Comparison of ENCODE assay signal across 9 cellular contexts in the genomic region with DNA sequence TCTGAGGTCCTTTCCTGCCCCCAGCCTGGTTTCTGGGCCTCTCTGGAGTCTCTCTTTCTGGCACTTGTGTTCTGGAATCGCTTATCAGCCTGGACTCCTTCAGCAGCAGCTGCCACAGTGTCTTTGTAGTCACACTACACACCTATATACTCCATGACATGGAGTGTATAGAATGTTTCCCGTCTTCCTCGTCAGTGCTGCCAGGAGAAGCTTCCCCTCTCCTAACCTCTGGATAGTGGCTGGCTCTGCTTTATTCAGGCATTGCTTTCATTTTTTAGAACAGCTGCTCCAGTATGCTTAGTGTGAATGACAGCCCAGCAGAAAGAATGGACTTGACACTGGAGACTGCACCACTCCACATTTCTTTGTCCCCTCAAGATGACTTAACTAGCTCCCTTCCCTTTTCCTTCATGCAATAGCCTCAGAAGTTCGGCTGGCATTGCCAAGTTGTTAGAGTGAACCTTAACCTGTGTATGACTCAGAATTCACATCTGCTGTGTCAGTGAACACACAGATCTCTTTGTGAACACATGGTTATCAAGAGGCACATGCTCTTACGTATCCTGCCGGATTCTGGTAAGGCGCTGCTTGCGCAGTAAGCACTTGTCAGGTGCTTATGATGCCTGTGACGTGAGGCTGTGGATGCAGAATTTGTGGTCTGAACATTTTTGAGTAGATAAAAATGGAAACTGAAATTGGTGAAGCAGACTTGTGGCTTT.
DNase-seq lines count a peak whose midpoint lies in the region; ATAC-seq and TF ChIP-seq lines count a peak whose summit lies in the region.
"Had no signal": no experiment of that assay in that cellular context is flagged by ENCODE, and none has a peak within 500 bp of the region (broad histone marks: within the 10 kb centered on the region; RNA-seq: fewer than 3 reads in every experiment).

No MANE protein-coding gene starts in this region.

- peaks cover 5% of the 10 kb centered on the region for H3K4me1 ChIP-seq in osteoblast (ENCODE audit: insufficient read depth, low read length)

- no peaks in the 10 kb centered on the region for H3K9me3 ChIP-seq in osteoblast (ENCODE audit: low read depth, low read length)
- H3K9me3 ChIP-seq: SJSA1 had no signal

- H3K27me3 ChIP-seq in osteoblast (ENCODE audit: insufficient read depth, low read length), result peaks cover 15% of the 10 kb centered on the region
- H3K27me3 ChIP-seq: SJSA1 had no signal

- peak; percentile 48 for DNase-seq in DMS79 treated with DMSO at 0.1 percent for 48 hours (lab: John Stamatoyannopoulos, UW)
- DNase-seq in NCI-H524 treated with DMSO at 0.1 percent for 48 hours (lab: John Stamatoyannopoulos, UW), result peak; percentile 75
- DNase-seq in epithelial cell of proximal tubule (ENCODE audit: low read depth), result peak; percentile 99
- no peak for DNase-seq in osteoblast (ENCODE audit: insufficient read length, low spot score, missing footprints)
- DNase-seq in activated CD8-positive, alpha-beta memory T cell treated with anti-CD3 and anti-CD28 coated beads, Interleukin-2, amount 50 U/mL, for 48 hours, result no peak
- no peak for DNase-seq in Kasumi-1 (lab: John Stamatoyannopoulos, UW)

- H2AFZ ChIP-seq in osteoblast (ENCODE audit: low read length), result peak overlapping the region; percentile 37

- no peak for ATAC-seq in HG02588 (IDR thresholded peaks at IDR 0.05; ENCODE audit: unreplicated experiment)
- no peak for ATAC-seq in HG02571 (IDR thresholded peaks at IDR 0.05; ENCODE audit: unreplicated experiment)

- H3K4me3 ChIP-seq in epithelial cell of proximal tubule (ENCODE audit: low read depth, low read length) (no peak overlapping the region), osteoblast (ENCODE audit: insufficient read depth, low read length) (no peak overlapping the region)
- H3K4me3 ChIP-seq: SJSA1 had no signal

- H3K36me3 ChIP-seq in osteoblast (ENCODE audit: insufficient read depth, low read length), result no peaks in the 10 kb centered on the region
- H3K36me3 ChIP-seq: SJSA1 had no signal

- no peaks in the 10 kb centered on the region for H4K20me1 ChIP-seq in osteoblast (ENCODE audit: insufficient read depth, low read length)

- H3K79me2 ChIP-seq in osteoblast (ENCODE audit: insufficient read depth, low read length), result no peaks in the 10 kb centered on the region

- peak overlapping the region; percentile 7 for H3K4me2 ChIP-seq in osteoblast (ENCODE audit: insufficient read depth, low read length)

- TF ChIP-seq CTCF in epithelial cell of proximal tubule (conservative IDR thresholded peaks at IDR 0.05; ENCODE audit: low read depth, low read length), result no peak
- TF ChIP-seq CTCF in osteoblast (IDR thresholded peaks at IDR 0.05; ENCODE audit: extremely low read depth, low read depth, low read length), result no peak

- no peak overlapping the region for H3K27ac ChIP-seq in osteoblast (ENCODE audit: low read depth, low read length)
- H3K27ac ChIP-seq: SJSA1 had no signal

Comparison
In these comparisons a context has a peak if more than half of its experiments do, and no peak if none do; other contexts are left out.
1. DNase-seq: peak in DMS79 treated with DMSO at 0.1 percent for 48 hours (single experiment), NCI-H524 treated with DMSO at 0.1 percent for 48 hours (single experiment) and epithelial cell of proximal tubule (single experiment); none in osteoblast (single experiment), activated CD8-positive, alpha-beta memory T cell treated with anti-CD3 and anti-CD28 coated beads, Interleukin-2, amount 50 U/mL, for 48 hours (single experiment) and Kasumi-1 (0 of 2).